8 cellular contexts compared by ENCODE assay signal in genomic region chr6:142819603-142820335, GRCh38.
A peak's percentile ranks its signal among the peaks of the same experiment; 100 is the strongest.
DNase-seq lines count a peak whose midpoint lies in the region; ATAC-seq and TF ChIP-seq lines count a peak whose summit lies in the region.

No MANE protein-coding gene starts in this region.

- peaks cover 30% of the 10 kb centered on the region for H3K4me1 ChIP-seq in ACC112 (ENCODE audit: control insufficient read depth, insufficient read depth, low read length, unreplicated experiment)
- H3K4me1 ChIP-seq in SJCRH30 = peaks cover 12% of the 10 kb centered on the region
- H3K4me1 ChIP-seq in breast epithelium = no peaks in the 10 kb centered on the region
- H3K4me1 ChIP-seq in mononuclear cell (ENCODE audit: insufficient read depth, low read length) = peaks cover 44% of the 10 kb centered on the region

- H3K4me3 Mint-ChIP-seq in type B pancreatic cell = peak overlapping the region; percentile 37

- H3K4me1 Mint-ChIP-seq in type B pancreatic cell (ENCODE audit: unreplicated experiment) = peaks cover 13% of the 10 kb centered on the region

- H3K9me3 Mint-ChIP-seq in type B pancreatic cell = no peaks in the 10 kb centered on the region

- no peak for TF ChIP-seq POLR2A in breast epithelium (IDR thresholded peaks at IDR 0.05)

- H3K4me3 ChIP-seq in ACC112 (ENCODE audit: low read depth, low read length) (peak overlapping the region; percentile 72), SJCRH30 (peak overlapping the region; percentile 56), breast epithelium (peak overlapping the region; percentile 36 to 58 (median 42)), mononuclear cell (ENCODE audit: low read length) (peak overlapping the region; percentile 33)

- peak overlapping the region; percentile 54 for H2AFZ ChIP-seq in ACC112 (ENCODE audit: low read length, unreplicated experiment)

- H3K36me3 Mint-ChIP-seq in type B pancreatic cell = peaks cover 4% of the 10 kb centered on the region

- TF ChIP-seq CTCF in breast epithelium (IDR thresholded peaks at IDR 0.05) = no peak
- TF ChIP-seq CTCF in type B pancreatic cell (conservative IDR thresholded peaks at IDR 0.05) = no peak

- H3K27me3 Mint-ChIP-seq in type B pancreatic cell = no peaks in the 10 kb centered on the region

- intact Hi-C loops in breast epithelium (cut with DNase I; ENCODE audit: low total_unique reads) = no loop called here

- no peaks in the 10 kb centered on the region for H3K27me3 ChIP-seq in ACC112 (ENCODE audit: insufficient read depth, low read length)
- no peaks in the 10 kb centered on the region for H3K27me3 ChIP-seq in SJCRH30
- H3K27me3 ChIP-seq in breast epithelium = no peaks in the 10 kb centered on the region
- H3K27me3 ChIP-seq in mononuclear cell (ENCODE audit: insufficient read depth, low read length) = no peaks in the 10 kb centered on the region

- no peaks in the 10 kb centered on the region for H3K9me3 ChIP-seq in SJCRH30 (replicated peaks)
- no peaks in the 10 kb centered on the region for H3K9me3 ChIP-seq in breast epithelium
- H3K9me3 ChIP-seq in mononuclear cell (ENCODE audit: low read depth, low read length) = no peaks in the 10 kb centered on the region

- DNase-seq in SJCRH30 (peak; percentile 40 to 70), breast epithelium (ENCODE audit: low spot score in 2 of 2) (no peak), type B pancreatic cell (ENCODE audit: extremely low spot score, unreplicated experiment) (no peak), NCI-H146 (lab: John Stamatoyannopoulos, UW) (no peak)

- H3K36me3 ChIP-seq in ACC112 (ENCODE audit: insufficient read depth, low read length) = no peaks in the 10 kb centered on the region
- no peaks in the 10 kb centered on the region for H3K36me3 ChIP-seq in SJCRH30
- no peaks in the 10 kb centered on the region for H3K36me3 ChIP-seq in breast epithelium

- no peak overlapping the region for H3K27ac Mint-ChIP-seq in type B pancreatic cell

- peaks cover 19% of the 10 kb centered on the region for H3K79me2 ChIP-seq in ACC112 (ENCODE audit: control insufficient read depth, insufficient read depth, low read length, unreplicated experiment)

- ATAC-seq in GM18867 (IDR thresholded peaks at IDR 0.05; ENCODE audit: unreplicated experiment) = peak; percentile 58
- peak; percentile 66 for ATAC-seq in HG03097 (IDR thresholded peaks at IDR 0.05; ENCODE audit: low FRiP score, unreplicated experiment)

- H3K27ac ChIP-seq in ACC112 (ENCODE audit: low read depth, low read length) (peak overlapping the region; percentile 61), SJCRH30 (peak overlapping the region; percentile 73), breast epithelium (peak overlapping the region; percentile 49 to 62)

Comparison
In these comparisons a context has a peak if more than half of its experiments do, and no peak if none do; other contexts are left out.
1. DNase-seq: peak in SJCRH30 (2 of 2); none in breast epithelium (0 of 2), type B pancreatic cell (single experiment) and NCI-H146 (single experiment).
2. Peak in every context shown above with its lines, with median percentiles within 50 percentile points of each other: H3K27ac ChIP-seq and H3K4me3 ChIP-seq.